Comparison of ENCODE assay signal across 31 cellular contexts in genomic region chr4:110998308-110998707, GRCh38.
"Had no signal": no experiment of that assay in that cellular context is flagged by ENCODE, and none has a peak within 500 bp of the region (broad histone marks: within the 10 kb centered on the region; RNA-seq: fewer than 3 reads in every experiment).

No MANE protein-coding gene starts in this region.

- H3K27ac ChIP-seq: brain microvascular endothelial cell, KMS-11, Peyer's patch, RWPE1 had no signal

- H3K4me1 Mint-ChIP-seq: activated CD4-positive, alpha-beta T cell treated with anti-CD3 and anti-CD28 coated beads for 36 hours; activated CD8-positive, alpha-beta memory T cell treated with anti-CD3 and anti-CD28 coated beads, Interleukin-2, amount 10 ng/mL, durations not matched to agents 7 days and 5 days; activated naive CD8-positive, alpha-beta T cell treated with anti-CD3 and anti-CD28 coated beads for 36 hours; WTC11 had no signal

- H3K36me3 ChIP-seq: brain microvascular endothelial cell, Peyer's patch had no signal

- H3K4me1 ChIP-seq: Peyer's patch had no signal

- H3K27me3 Mint-ChIP-seq: activated CD4-positive, alpha-beta memory T cell treated with anti-CD3 and anti-CD28 coated beads for 36 hours; activated CD4-positive, alpha-beta T cell treated with anti-CD3 and anti-CD28 coated beads for 36 hours; activated CD8-positive, alpha-beta memory T cell treated with anti-CD3 and anti-CD28 coated beads, Interleukin-2, amount 10 ng/mL, durations not matched to agents 7 days and 5 days; activated naive CD8-positive, alpha-beta T cell treated with anti-CD3 and anti-CD28 coated beads for 36 hours had no signal

- H3K27me3 ChIP-seq: brain microvascular endothelial cell, Peyer's patch had no signal

- H3K9ac ChIP-seq: KMS-11 had no signal

- DNase-seq: activated CD4-positive, alpha-beta memory T cell treated with anti-CD3 and anti-CD28 coated beads for 36 hours; activated CD4-positive, alpha-beta T cell treated with anti-CD3 and anti-CD28 coated beads for 36 hours; activated CD4-positive, alpha-beta T cell treated with anti-CD3 and anti-CD28 coated beads, Interleukin-2, amount 50 U/mL, for 1 hour; activated CD8-positive, alpha-beta memory T cell treated with anti-CD3 and anti-CD28 coated beads for 24 hours; activated CD8-positive, alpha-beta memory T cell treated with anti-CD3 and anti-CD28 coated beads, Interleukin-2, amount 10 ng/mL, durations not matched to agents 7 days and 5 days; activated CD8-positive, alpha-beta memory T cell treated with anti-CD3 and anti-CD28 coated beads, Interleukin-2, amount 50 U/mL, for 48 hours; activated effector memory CD4-positive, alpha-beta T cell treated with Interleukin-2 at 50 U/mL for 16 hours; activated naive CD4-positive, alpha-beta T cell treated with anti-CD3 and anti-CD28 coated beads, Interleukin-2, amount 50 U/mL, for 16 hours; activated naive CD8-positive, alpha-beta T cell treated with anti-CD3 and anti-CD28 coated beads for 36 hours; activated T-cell treated with anti-CD3 and anti-CD28 coated beads, Interleukin-2, amount 50 U/mL, for 48 hours; amniotic stem cell; aorta; brain microvascular endothelial cell; central memory CD4-positive, alpha-beta T cell; MM.1S; MV-4-11; NCI-H1092; NCI-H187 treated with DMSO at 0.1 percent for 48 hours; NCI-H2081 treated with DMSO at 0.1 percent for 48 hours; NCI-H226; NCI-H446 treated with DMSO at 0.1 percent for 48 hours; NCI-H524; PC-3; Peyer's patch; SIG-M5 had no signal

- H3K27ac Mint-ChIP-seq: activated CD4-positive, alpha-beta memory T cell treated with anti-CD3 and anti-CD28 coated beads for 36 hours; activated CD4-positive, alpha-beta T cell treated with anti-CD3 and anti-CD28 coated beads for 36 hours; activated CD8-positive, alpha-beta memory T cell treated with anti-CD3 and anti-CD28 coated beads, Interleukin-2, amount 10 ng/mL, durations not matched to agents 7 days and 5 days; activated naive CD8-positive, alpha-beta T cell treated with anti-CD3 and anti-CD28 coated beads for 36 hours; T-helper 2 cell treated with Interferon-gamma antibody and Interleukin-4, amounts not matched to agents 5 μg/mL and 100 μg/mL, for 36 hours; WTC11 had no signal

- ATAC-seq: activated CD4-positive, alpha-beta T cell treated with anti-CD3 and anti-CD28 coated beads for 36 hours; activated CD4-positive, CD25-positive, alpha-beta regulatory T cell treated with anti-CD3 and anti-CD28 coated beads, Interleukin-2, amount 50 U/mL, for 24 hours; activated CD8-positive, alpha-beta memory T cell treated with anti-CD3 and anti-CD28 coated beads, Interleukin-2, amount 10 ng/mL, durations not matched to agents 7 days and 5 days; PC-3; Right ventricle myocardium inferior; WTC11 had no signal

- H3K9me3 Mint-ChIP-seq: activated naive CD8-positive, alpha-beta T cell treated with anti-CD3 and anti-CD28 coated beads for 36 hours; T-helper 2 cell treated with Interferon-gamma antibody and Interleukin-4, amounts not matched to agents 5 μg/mL and 100 μg/mL, for 36 hours; WTC11 had no signal

- H3K9me3 ChIP-seq: Peyer's patch had no signal

- H3K36me3 Mint-ChIP-seq: activated CD4-positive, alpha-beta memory T cell treated with anti-CD3 and anti-CD28 coated beads for 36 hours; activated CD8-positive, alpha-beta memory T cell treated with anti-CD3 and anti-CD28 coated beads, Interleukin-2, amount 10 ng/mL, durations not matched to agents 7 days and 5 days; activated naive CD8-positive, alpha-beta T cell treated with anti-CD3 and anti-CD28 coated beads for 36 hours; WTC11 had no signal

- H3K4me3 Mint-ChIP-seq: activated CD4-positive, alpha-beta memory T cell treated with anti-CD3 and anti-CD28 coated beads for 36 hours; activated CD4-positive, alpha-beta T cell treated with anti-CD3 and anti-CD28 coated beads for 36 hours; activated CD8-positive, alpha-beta memory T cell treated with anti-CD3 and anti-CD28 coated beads, Interleukin-2, amount 10 ng/mL, durations not matched to agents 7 days and 5 days; activated naive CD8-positive, alpha-beta T cell treated with anti-CD3 and anti-CD28 coated beads for 36 hours; T-helper 2 cell treated with Interferon-gamma antibody and Interleukin-4, amounts not matched to agents 5 μg/mL and 100 μg/mL, for 36 hours; WTC11 had no signal

- H3K4me2 ChIP-seq: KMS-11 had no signal

- H3K4me3 ChIP-seq: Peyer's patch had no signal
